18 cellular contexts compared by ENCODE assay signal in the genomic region with DNA sequence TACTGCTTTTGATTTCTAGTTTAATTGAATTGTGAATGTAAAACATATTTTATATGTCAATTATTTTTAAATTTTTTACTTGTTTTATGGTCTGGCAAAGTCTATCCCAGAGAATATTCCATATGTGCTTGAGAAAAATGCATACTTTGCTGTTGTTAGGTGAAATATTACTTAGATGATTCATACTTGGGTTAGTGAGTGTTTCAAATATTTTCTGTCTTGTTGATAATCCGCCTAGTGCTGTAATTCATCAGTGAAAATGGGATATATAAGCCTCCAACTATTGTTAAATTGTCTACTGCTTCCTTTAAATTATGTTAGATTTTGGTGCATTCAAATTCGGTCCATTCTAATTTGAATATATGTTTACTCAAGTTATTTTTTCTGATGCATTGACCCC.
"Had no signal": no experiment of that assay in that cellular context is flagged by ENCODE, and none has a peak within 500 bp of the region (broad histone marks: within the 10 kb centered on the region; RNA-seq: fewer than 3 reads in every experiment).

No MANE protein-coding gene starts in this region.

- H3K4me3 ChIP-seq: colonic mucosa, lung, psoas muscle, right lobe of liver, spleen had no signal

- H3K4me1 ChIP-seq: colonic mucosa, psoas muscle, right lobe of liver, spleen had no signal

- H3K27ac ChIP-seq: colonic mucosa, psoas muscle, right lobe of liver, spleen had no signal

- H3K36me3 ChIP-seq: colonic mucosa, right lobe of liver, spleen had no signal

- DNase-seq: activated naive CD4-positive, alpha-beta T cell; activated naive CD8-positive, alpha-beta T cell treated with anti-CD3 and anti-CD28 coated beads, Interleukin-2, amount 10 ng/mL, durations not matched to agents 7 days and 5 days; aorta; colonic mucosa; foreskin melanocyte; head of caudate nucleus; left colon; midbrain; psoas muscle; right lobe of liver; spleen; stimulated activated CD4-positive, alpha-beta T cell treated with anti-CD3 and anti-CD28 coated beads, Interleukin-2, amount 100 ng/mL, for 24 hours; T-helper 1 cell; T1000 had no signal

- H3K27me3 ChIP-seq: colonic mucosa, right lobe of liver, spleen had no signal

- H3K9me3 ChIP-seq: colonic mucosa, psoas muscle, right lobe of liver, spleen had no signal

- ATAC-seq: activated CD4-positive, CD25-positive, alpha-beta regulatory T cell treated with anti-CD3 and anti-CD28 coated beads, Interleukin-2, amount 50 U/mL, for 24 hours; esophagus mucosa; left colon; psoas muscle; right lobe of liver; stimulated activated effector memory CD8-positive, alpha-beta T cell treated with anti-CD3 and anti-CD28 coated beads, Interleukin-12 subunit alpha, Interleukin-12 subunit beta, amount 100 ng/mL, for 72 hours had no signal
